In the genomic region with DNA sequence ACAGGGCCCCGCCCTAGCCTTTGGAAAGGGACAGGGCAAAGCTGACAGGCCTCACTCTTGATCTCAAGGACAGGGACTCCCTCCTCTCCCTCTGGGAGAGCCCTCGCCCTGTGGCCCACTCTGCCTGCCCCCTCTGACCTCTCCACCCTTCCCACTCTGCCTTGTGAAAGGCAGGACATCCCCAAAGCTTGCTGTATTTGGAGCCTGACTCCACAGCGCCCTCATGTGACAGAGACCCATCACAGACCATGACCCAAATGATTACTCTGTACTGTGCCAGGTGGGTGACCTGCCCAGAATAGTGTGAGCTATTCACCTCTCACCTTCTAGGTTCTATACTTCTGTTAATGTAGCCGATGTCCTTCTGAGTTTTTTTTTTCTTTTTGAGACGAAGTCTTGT, we compare ENCODE assay signal across 1 cellular context.
TF ChIP-seq lines count a peak whose summit lies in the region.

No MANE protein-coding gene starts in this region.

TF ChIP-seq in K562, 482 proteins besides CTCF, POLR2A, EP300 and RAD21:
- TF ChIP-seq FOXA1 (IDR thresholded peaks at IDR 0.05; ENCODE audit: borderline replicate concordance) (no peak), L3MBTL2 (IDR thresholded peaks at IDR 0.05) (0 out of 2 replicates have a peak, but pooled peaks have one; percentile 12), STAG1 (CRISPR knock-in tag; IDR thresholded peaks at IDR 0.05; ENCODE audit: borderline replicate concordance) (0 out of 2 replicates have a peak, but pooled peaks have one; percentile 8), CTBP1 (IDR thresholded peaks at IDR 0.05; ENCODE audit: borderline replicate concordance) (peak; percentile 21; the same call in 1 of the 2 replicates), ZSCAN29 (IDR thresholded peaks at IDR 0.05) (no peak), SMC3 (conservative IDR thresholded peaks at IDR 0.05; ENCODE audit: insufficient read depth, low read depth, low read length) (peak; percentile 75), U2AF2 (optimal IDR thresholded peaks at IDR 0.05; ENCODE audit: low read depth, low read length) (no peak), BCOR (IDR thresholded peaks at IDR 0.05) (peak; percentile 45; the same call in 1 of the 2 replicates), ESRRA (IDR thresholded peaks at IDR 0.05; ENCODE audit: borderline replicate concordance, low read depth) (peak; percentile 40; the same call in 1 of the 2 replicates)
- TF ChIP-seq, protein P1, sequence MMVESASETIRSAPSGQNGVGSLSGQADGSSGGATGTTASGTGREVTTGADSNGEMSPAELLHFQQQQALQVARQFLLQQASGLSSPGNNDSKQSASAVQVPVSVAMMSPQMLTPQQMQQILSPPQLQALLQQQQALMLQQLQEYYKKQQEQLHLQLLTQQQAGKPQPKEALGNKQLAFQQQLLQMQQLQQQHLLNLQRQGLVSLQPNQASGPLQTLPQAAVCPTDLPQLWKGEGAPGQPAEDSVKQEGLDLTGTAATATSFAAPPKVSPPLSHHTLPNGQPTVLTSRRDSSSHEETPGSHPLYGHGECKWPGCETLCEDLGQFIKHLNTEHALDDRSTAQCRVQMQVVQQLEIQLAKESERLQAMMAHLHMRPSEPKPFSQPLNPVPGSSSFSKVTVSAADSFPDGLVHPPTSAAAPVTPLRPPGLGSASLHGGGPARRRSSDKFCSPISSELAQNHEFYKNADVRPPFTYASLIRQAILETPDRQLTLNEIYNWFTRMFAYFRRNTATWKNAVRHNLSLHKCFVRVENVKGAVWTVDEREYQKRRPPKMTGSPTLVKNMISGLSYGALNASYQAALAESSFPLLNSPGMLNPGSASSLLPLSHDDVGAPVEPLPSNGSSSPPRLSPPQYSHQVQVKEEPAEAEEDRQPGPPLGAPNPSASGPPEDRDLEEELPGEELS (CRISPR knock-in tag; IDR thresholded peaks at IDR 0.05; ENCODE audit: borderline replicate concordance) = no peak
- TF ChIP-seq, protein P2, sequence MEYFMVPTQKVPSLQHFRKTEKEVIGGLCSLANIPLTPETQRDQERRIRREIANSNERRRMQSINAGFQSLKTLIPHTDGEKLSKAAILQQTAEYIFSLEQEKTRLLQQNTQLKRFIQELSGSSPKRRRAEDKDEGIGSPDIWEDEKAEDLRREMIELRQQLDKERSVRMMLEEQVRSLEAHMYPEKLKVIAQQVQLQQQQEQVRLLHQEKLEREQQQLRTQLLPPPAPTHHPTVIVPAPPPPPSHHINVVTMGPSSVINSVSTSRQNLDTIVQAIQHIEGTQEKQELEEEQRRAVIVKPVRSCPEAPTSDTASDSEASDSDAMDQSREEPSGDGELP (CRISPR knock-in tag; IDR thresholded peaks at IDR 0.05; ENCODE audit: borderline replicate concordance) = no peak
- TF ChIP-seq, protein P3, sequence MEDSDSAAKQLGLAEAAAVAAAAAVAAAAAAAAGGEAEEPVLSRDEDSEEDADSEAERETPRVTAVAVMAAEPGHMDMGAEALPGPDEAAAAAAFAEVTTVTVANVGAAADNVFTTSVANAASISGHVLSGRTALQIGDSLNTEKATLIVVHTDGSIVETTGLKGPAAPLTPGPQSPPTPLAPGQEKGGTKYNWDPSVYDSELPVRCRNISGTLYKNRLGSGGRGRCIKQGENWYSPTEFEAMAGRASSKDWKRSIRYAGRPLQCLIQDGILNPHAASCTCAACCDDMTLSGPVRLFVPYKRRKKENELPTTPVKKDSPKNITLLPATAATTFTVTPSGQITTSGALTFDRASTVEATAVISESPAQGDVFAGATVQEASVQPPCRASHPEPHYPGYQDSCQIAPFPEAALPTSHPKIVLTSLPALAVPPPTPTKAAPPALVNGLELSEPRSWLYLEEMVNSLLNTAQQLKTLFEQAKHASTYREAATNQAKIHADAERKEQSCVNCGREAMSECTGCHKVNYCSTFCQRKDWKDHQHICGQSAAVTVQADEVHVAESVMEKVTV (CRISPR knock-in tag; IDR thresholded peaks at IDR 0.05) = 0 out of 2 replicates have a peak, but pooled peaks have one; percentile 30
TF ChIP-seq in K562: peak in this region for 7.
